In the genomic region with DNA sequence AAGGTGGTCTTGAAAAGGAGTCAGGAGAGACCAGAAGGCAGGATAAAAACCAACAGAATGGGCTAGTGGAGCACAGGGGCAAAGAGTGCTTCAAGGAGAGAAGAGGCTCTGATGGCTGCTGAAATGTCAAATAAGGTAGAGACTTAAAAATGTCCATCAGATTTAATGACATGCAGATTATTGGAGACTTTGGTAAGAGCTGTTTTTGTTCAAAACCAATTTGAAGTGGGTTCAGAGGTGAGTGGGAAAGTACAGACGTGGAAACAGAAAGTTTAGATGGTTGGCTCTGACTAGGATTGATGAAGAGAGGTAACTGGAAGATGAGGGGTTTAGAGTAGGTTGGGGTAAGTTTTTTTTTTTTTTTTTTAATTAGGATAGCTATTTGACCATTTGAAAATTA, we compare ENCODE assay signal across 9 cellular contexts. TPM values are rescaled to one million over a fixed set of nuclear protein-coding genes. Genes with fewer than 3 reads are reported as not detected.
A peak's percentile ranks its signal among the peaks of the same experiment; 100 is the strongest.
DNase-seq lines count a peak whose midpoint lies in the region; ATAC-seq and TF ChIP-seq lines count a peak whose summit lies in the region.
"Had no signal": no experiment of that assay in that cellular context is flagged by ENCODE, and none has a peak within 500 bp of the region (broad histone marks: within the 10 kb centered on the region; RNA-seq: fewer than 3 reads in every experiment).

No MANE protein-coding gene starts in this region.

- no peak for TF ChIP-seq CTCF in glutamatergic neuron (IDR thresholded peaks at IDR 0.05; ENCODE audit: partially characterized antibody, unreplicated experiment)

- H3K9me3 Mint-ChIP-seq in glutamatergic neuron (ENCODE audit: unreplicated experiment) = no peaks in the 10 kb centered on the region

- H3K27ac Mint-ChIP-seq in glutamatergic neuron (ENCODE audit: unreplicated experiment) = peak overlapping the region; percentile 36

- intact Hi-C loops in left cardiac atrium (cut with DNase I) (loop anchor here in 1 of 2 donors (10.0 kb wide), 1 partner anchor 312 kb away; no protein-coding TSS in a partner anchor), Right ventricle myocardium inferior (cut with DNase I) (loop anchor here (10.0 kb wide), 1 partner anchor 342 kb away; a partner anchor contains a TSS)

- DNase-seq in glutamatergic neuron = no peak
- DNase-seq in left cardiac atrium = no peak
- no peak for DNase-seq in inferior parietal cortex (ENCODE audit: extremely low spot score)
- no peak for DNase-seq in Right ventricle myocardium inferior (ENCODE audit: missing footprints)
- DNase-seq: kidney, NCI-H524 treated with DMSO at 0.1 percent for 48 hours had no signal

- H3K4me3 Mint-ChIP-seq in glutamatergic neuron (ENCODE audit: unreplicated experiment) = no peak overlapping the region

- H3K27me3 Mint-ChIP-seq in glutamatergic neuron (ENCODE audit: unreplicated experiment) = peaks cover 2% of the 10 kb centered on the region

- ATAC-seq in GM18868 (IDR thresholded peaks at IDR 0.05; ENCODE audit: unreplicated experiment) (peak; percentile 23), GM21786 (IDR thresholded peaks at IDR 0.05; ENCODE audit: unreplicated experiment) (peak; percentile 22), HG03442 (IDR thresholded peaks at IDR 0.05; ENCODE audit: unreplicated experiment) (peak; percentile 19), left cardiac atrium (no peak), Right ventricle myocardium inferior (no peak)

- no peaks in the 10 kb centered on the region for H3K36me3 Mint-ChIP-seq in glutamatergic neuron (ENCODE audit: unreplicated experiment)

- no peaks in the 10 kb centered on the region for H3K4me1 Mint-ChIP-seq in glutamatergic neuron (ENCODE audit: low read depth, unreplicated experiment)

RNA-seq across cellular contexts. Expression of a gene that starts 14.1 kb away (rescaled TPM):
- 38.1 TPM for total RNA-seq in glutamatergic neuron (ENCODE audit: unreplicated experiment)
- total RNA-seq in left cardiac atrium = 10 to 100 TPM; 39.2 to 43.3 TPM
- 65.4 TPM for total RNA-seq in Right ventricle myocardium inferior

RNA-seq across cellular contexts. Expression of a gene that starts 26.5 kb away (rescaled TPM):
- 5.3 TPM for total RNA-seq in glutamatergic neuron (ENCODE audit: unreplicated experiment)
- 1 to 10 TPM; 1.7 to 2.1 TPM for total RNA-seq in left cardiac atrium
- total RNA-seq in Right ventricle myocardium inferior = 1.4 TPM

Comparison
In these comparisons a context has a peak if more than half of its experiments do, and no peak if none do; other contexts are left out.
1. ATAC-seq: peak in GM18868 (single experiment), GM21786 (single experiment) and HG03442 (single experiment); none in left cardiac atrium (0 of 2) and Right ventricle myocardium inferior (single experiment).